ENCODE assay signal across 27 cellular contexts in genomic region chr18:24244698-24245097, GRCh38.
DNase-seq lines count a peak whose midpoint lies in the region; ATAC-seq, FAIRE-seq and TF ChIP-seq lines count a peak whose summit lies in the region.
"Had no signal": no experiment of that assay in that cellular context is flagged by ENCODE, and none has a peak within 500 bp of the region (broad histone marks: within the 10 kb centered on the region; RNA-seq: fewer than 3 reads in every experiment).

No MANE protein-coding gene starts in this region.

- POLR2A ChIA-PET in GM12878 (lab: Charles Lee), result no interaction called here

- BruUV-seq in GM12878 (replicated peaks; lab: Mats Ljungman, UMichigan), result no TSS peak

- no peaks in the 10 kb centered on the region for H3K27me3 Mint-ChIP-seq in GM23338 (ENCODE audit: insufficient read depth, low read depth, poor library complexity)

- H3K27ac ChIP-seq in right cardiac atrium (ENCODE audit: low read length) (no peak overlapping the region), GM23338 (ENCODE audit: low read depth) (peak overlapping the region; percentile 57; the same call in 1 of the 2 replicates), GM12878 (ENCODE audit: control insufficient read depth, insufficient read depth) (no peak overlapping the region)
- H3K27ac ChIP-seq: BLaER1 had no signal

- H3K4me3 ChIP-seq in right cardiac atrium (ENCODE audit: low read length) (no peak overlapping the region), GM23338 (no peak overlapping the region), GM12878 (no peak overlapping the region)
- H3K4me3 ChIP-seq: BLaER1 had no signal

- intact Hi-C loops in Right ventricle myocardium superior (cut with DNase I) (no loop called here), right cardiac atrium (cut with DNase I) (no loop called here), GM12878 (cut with micrococcal nuclease; ENCODE audit: unreplicated experiment) (no loop called here)

- 94% methylated on average over 5 of the region's 5 CpGs for WGBS in right cardiac atrium
- WGBS in GM12878 (ENCODE audit: insufficient coverage, insufficient replicate concordance, low lambda C conversion rate, missing lambda C conversion rate), result 54% methylated on average over 5 of the region's 5 CpGs

- H3F3A ChIP-seq in GM23338 (replicated peaks; ENCODE audit: low read depth), result 0 out of 2 replicates have a peak, but pooled peaks cover 3% of the 10 kb centered on the region

- TF ChIP-seq CTCF in GM23338 (conservative IDR thresholded peaks at IDR 0.05; ENCODE audit: low read depth in 2 of 2) (no peak), GM12878 (IDR thresholded peaks at IDR 0.05 in 2 of 3, conservative IDR thresholded peaks at IDR 0.05 in 1 of 3; ENCODE audit: control insufficient read depth in 2 of 3, extremely low read depth in 1 of 3, insufficient read depth in 1 of 3, low read depth in 3 of 3, low read length in 3 of 3) (no peak)

- no peak for TF ChIP-seq EP300 in GM12878 (IDR thresholded peaks at IDR 0.05; ENCODE audit: borderline replicate concordance in 1 of 2, control insufficient read depth in 1 of 2, low read depth in 2 of 2, low read length in 2 of 2)

- ATAC-seq in Right ventricle myocardium superior (ENCODE audit: poor library complexity), result peak; percentile 53
- no peak for ATAC-seq in right cardiac atrium
- ATAC-seq in GM23338, result no peak
- no peak for ATAC-seq in GM12878

- H3K27me3 ChIP-seq in right cardiac atrium (ENCODE audit: control insufficient read depth, insufficient read depth), result no peaks in the 10 kb centered on the region
- no peaks in the 10 kb centered on the region for H3K27me3 ChIP-seq in GM23338 (ENCODE audit: insufficient read depth)
- H3K27me3 ChIP-seq in GM12878 (replicated peaks in 1 of 2; ENCODE audit: control insufficient read depth in 2 of 2, insufficient read depth in 2 of 2, low read length in 1 of 2), result peaks cover 0 to 4% of the 10 kb centered on the region in 2 experiments; a peak in 3 of 4 replicates
- H3K27me3 ChIP-seq: BE2C, BLaER1 had no signal

- peaks cover 10% of the 10 kb centered on the region for H3K36me3 Mint-ChIP-seq in GM23338 (ENCODE audit: low read depth)
- H3K36me3 Mint-ChIP-seq: CD4-positive, alpha-beta memory T cell; CD4-positive, CD25-positive, alpha-beta regulatory T cell had no signal

- H3K27ac Mint-ChIP-seq in GM23338, result no peak overlapping the region
- H3K27ac Mint-ChIP-seq: CD14-positive monocyte; CD4-positive, alpha-beta memory T cell; CD8-positive, alpha-beta memory T cell had no signal

- H3K79me2 ChIP-seq in GM23338 (replicated peaks; ENCODE audit: insufficient read depth), result peaks cover 57% of the 10 kb centered on the region
- H3K79me2 ChIP-seq in GM12878 (ENCODE audit: control insufficient read depth, insufficient read depth, low read length), result no peaks in the 10 kb centered on the region

- SMC1A ChIA-PET in GM12878 (lab: Charles Lee; ENCODE audit: uncharacterized antibody, unreplicated experiment), result no interaction called here

- H3K36me3 ChIP-seq in GM23338 (ENCODE audit: insufficient read depth) (0 out of 2 replicates have a peak, but pooled peaks cover 7% of the 10 kb centered on the region), GM12878 (ENCODE audit: control insufficient read depth in 2 of 2, insufficient read depth in 2 of 2, low read length in 1 of 2) (no peaks in the 10 kb centered on the region)
- H3K36me3 ChIP-seq: BE2C had no signal

- H3K4me3 Mint-ChIP-seq in GM23338, result no peak overlapping the region
- H3K4me3 Mint-ChIP-seq: CD14-positive monocyte; CD4-positive, alpha-beta memory T cell; CD4-positive, CD25-positive, alpha-beta regulatory T cell; CD8-positive, alpha-beta memory T cell had no signal

- H3K9me3 Mint-ChIP-seq in GM23338, result no peaks in the 10 kb centered on the region
- H3K9me3 Mint-ChIP-seq: CD14-positive monocyte; CD4-positive, alpha-beta memory T cell had no signal

- TF ChIP-seq RAD21 in GM12878 (IDR thresholded peaks at IDR 0.05; ENCODE audit: insufficient read depth, low read depth, low read length), result no peak

- no peak for TF ChIP-seq POLR2A in GM12878 (IDR thresholded peaks at IDR 0.05; ENCODE audit: low read depth, low read length)

- peaks cover 9% of the 10 kb centered on the region; the same call in 1 of the 3 replicates for H3K4me1 Mint-ChIP-seq in GM23338
- H3K4me1 Mint-ChIP-seq: CD8-positive, alpha-beta memory T cell had no signal

- in situ Hi-C loops in GM12878 (cut with MboI), result no loop called here

- DNase-seq in NCI-H2171 treated with DMSO at 0.1 percent for 48 hours (lab: John Stamatoyannopoulos, UW) (peak; percentile 24), NCI-H2171 (lab: John Stamatoyannopoulos, UW) (no peak), Right ventricle myocardium superior (no peak), right cardiac atrium (no peak), GM23338 (ENCODE audit: low spot score) (no peak), GM12878 (ENCODE audit: low read depth, low spot score) (no peak), SKM-1 treated with dmso at 0.1 percent for 144 hours (lab: John Stamatoyannopoulos, UW; ENCODE audit: unreplicated experiment) (no peak)
- DNase-seq: 8988T; ACHN; BE2C; C1 segment of cervical spinal cord; CD4-positive, alpha-beta memory T cell; CD4-positive, CD25-positive, alpha-beta regulatory T cell; CD8-positive, alpha-beta memory T cell; COR-L47; DMS 273 treated with DMSO at 0.1 percent for 48 hours; DMS153; DMS53; DMS79; DND-41; EL; GDM1 had no signal

- H4K20me1 ChIP-seq in GM23338 (replicated peaks; ENCODE audit: insufficient read depth) (peaks cover 22% of the 10 kb centered on the region), GM12878 (ENCODE audit: control insufficient read depth, insufficient read depth) (no peaks in the 10 kb centered on the region)
- H4K20me1 ChIP-seq: BLaER1 had no signal

- H2AFZ ChIP-seq in GM23338 (no peak overlapping the region), GM12878 (ENCODE audit: control insufficient read depth, low read depth, low read length) (no peak overlapping the region)

- H3K9me3 ChIP-seq in right cardiac atrium (ENCODE audit: control insufficient read depth, low read length) (no peaks in the 10 kb centered on the region), GM12878 (replicated peaks; ENCODE audit: control insufficient read depth, insufficient read depth, low read length) (no peaks in the 10 kb centered on the region)
- H3K9me3 ChIP-seq: BE2C, BLaER1 had no signal

- CTCF ChIA-PET in GM12878 (lab: Yijun Ruan, JAX), result interaction anchor here (0.6 kb wide), 1 partner anchor 16 kb away, joined by 3 read pairs; no protein-coding TSS in a partner anchor

- H3K4me1 ChIP-seq in right cardiac atrium (ENCODE audit: control insufficient read depth, insufficient read depth, low read length), result peaks cover 10% of the 10 kb centered on the region
- peaks cover 8% of the 10 kb centered on the region; the same call in 1 of the 2 replicates for H3K4me1 ChIP-seq in GM23338 (ENCODE audit: insufficient read depth)
- H3K4me1 ChIP-seq in GM12878 (ENCODE audit: control insufficient read depth, insufficient read depth, low read length), result peaks cover 10% of the 10 kb centered on the region
- H3K4me1 ChIP-seq: BE2C had no signal

- 0 out of 2 replicates have a peak, but pooled peaks cover 7% of the 10 kb centered on the region for H3K9me2 ChIP-seq in GM23338 (ENCODE audit: insufficient read depth)

- FAIRE-seq in GM12878 (lab: Jason Lieb, UNC), result peak; percentile 13
- FAIRE-seq: A204.1, GM12891, GM19239 had no signal

- H3K9ac ChIP-seq in GM12878 (ENCODE audit: control insufficient read depth, insufficient read depth, low read length), result no peak overlapping the region
- H3K9ac ChIP-seq: BLaER1 had no signal

- RAD21 ChIA-PET in GM12878 (lab: Charles Lee; ENCODE audit: unreplicated experiment), result no interaction called here

- H3K4me2 ChIP-seq in GM23338 (no peak overlapping the region), GM12878 (ENCODE audit: control insufficient read depth, insufficient read depth) (no peak overlapping the region)
- H3K4me2 ChIP-seq: BLaER1 had no signal

TF ChIP-seq in GM23338, 12 proteins besides CTCF, POLR2A, EP300 and RAD21:
- TF ChIP-seq EZH2phosphoT487 (IDR thresholded peaks at IDR 0.05; ENCODE audit: unreplicated experiment) (no peak), NANOG (IDR thresholded peaks at IDR 0.05; ENCODE audit: borderline replicate concordance) (no peak)

TF ChIP-seq in GM12878, 131 proteins besides CTCF, POLR2A, EP300 and RAD21:
- TF ChIP-seq MEF2B (IDR thresholded peaks at IDR 0.05; ENCODE audit: partially characterized antibody, poor library complexity, severe bottlenecking) (no peak), MYB (IDR thresholded peaks at IDR 0.05; ENCODE audit: borderline replicate concordance, low read depth, low read length) (no peak), GABPA (IDR thresholded peaks at IDR 0.05; ENCODE audit: low read depth) (no peak), NFXL1 (IDR thresholded peaks at IDR 0.05; ENCODE audit: borderline replicate concordance) (no peak)
TF ChIP-seq in GM12878: peak in this region for 0.
